9 cellular contexts compared by ENCODE assay signal in the genomic region with DNA sequence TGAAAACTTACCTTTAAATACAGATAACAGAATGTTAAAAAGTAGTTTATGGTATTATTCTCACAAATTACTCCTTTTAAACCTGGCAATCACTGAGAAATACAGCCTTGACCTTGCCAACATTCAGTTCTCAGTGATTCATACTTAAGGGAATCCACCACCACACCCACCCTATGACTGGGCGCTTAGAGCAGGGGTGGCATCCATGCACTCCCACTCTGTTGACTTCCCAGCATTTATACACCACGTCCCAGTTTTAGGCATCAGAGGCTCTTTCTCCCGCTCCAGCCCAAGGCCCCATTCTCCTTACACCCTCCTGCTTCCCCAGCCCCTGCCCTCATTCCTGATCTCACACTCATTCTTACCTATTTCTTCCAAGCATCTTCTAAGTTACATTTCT. TPM values are rescaled to one million over a fixed set of nuclear protein-coding genes. Genes with fewer than 3 reads are reported as not detected.
DNase-seq lines count a peak whose midpoint lies in the region; ATAC-seq and TF ChIP-seq lines count a peak whose summit lies in the region.
"Had no signal": no experiment of that assay in that cellular context is flagged by ENCODE, and none has a peak within 500 bp of the region (broad histone marks: within the 10 kb centered on the region; RNA-seq: fewer than 3 reads in every experiment).

No MANE protein-coding gene starts in this region.

- no peaks in the 10 kb centered on the region for H3K9me3 ChIP-seq in IMR-90 (ENCODE audit: control insufficient read depth, insufficient read depth, low read length)
- no peaks in the 10 kb centered on the region for H3K9me3 ChIP-seq in muscle layer of duodenum (ENCODE audit: control insufficient read depth in 1 of 2, low read length in 2 of 2)
- H3K9me3 ChIP-seq in effector memory CD4-positive, alpha-beta T cell (ENCODE audit: control insufficient read depth, low read length), result no peaks in the 10 kb centered on the region

- dilution Hi-C loops in IMR-90 (cut with HindIII; ENCODE audit: low sequenced_read_pairs, unreplicated experiment), result no loop called here

- H3K4me3 ChIP-seq in IMR-90 (ENCODE audit: insufficient read depth, low read depth, low read length), result no peak overlapping the region
- H3K4me3 ChIP-seq in choroid plexus epithelial cell (ENCODE audit: low read depth, low read length), result no peak overlapping the region
- H3K4me3 ChIP-seq in muscle layer of duodenum (ENCODE audit: low read depth in 1 of 2, low read length in 2 of 2), result no peak overlapping the region
- H3K4me3 ChIP-seq in effector memory CD4-positive, alpha-beta T cell (ENCODE audit: insufficient read depth, low read depth, low read length, poor library complexity, severe bottlenecking), result no peak overlapping the region

- H4K8ac ChIP-seq in IMR-90 (ENCODE audit: low read depth in 2 of 2, low read length in 2 of 2), result peak overlapping the region; percentile 17 to 86

- H3K9ac ChIP-seq in IMR-90 (ENCODE audit: low read depth, low read length), result peak overlapping the region; percentile 31; the same call in 1 of the 2 replicates

- peak; percentile 64; the same call in 1 of the 2 replicates for TF ChIP-seq POLR2A in IMR-90 (IDR thresholded peaks at IDR 0.05; ENCODE audit: low read depth, low read length)

- H3K36me3 ChIP-seq in IMR-90 (ENCODE audit: control insufficient read depth, insufficient read depth, low read length) (0 out of 2 replicates have a peak, but pooled peaks cover 2% of the 10 kb centered on the region), muscle layer of duodenum (ENCODE audit: control insufficient read depth in 1 of 2, insufficient read depth in 2 of 2, low read length in 2 of 2) (peaks cover 4 to 12% of the 10 kb centered on the region in 2 donors)
- peaks cover 7% of the 10 kb centered on the region for H3K36me3 ChIP-seq in effector memory CD4-positive, alpha-beta T cell (ENCODE audit: control insufficient read depth, insufficient read depth, low read length)

- H4K20me1 ChIP-seq in IMR-90 (ENCODE audit: insufficient read depth, low read length), result no peaks in the 10 kb centered on the region

- peak overlapping the region; percentile 92 for H3K4ac ChIP-seq in IMR-90 (ENCODE audit: low read depth, low read length)

- TF ChIP-seq CTCF in IMR-90 (conservative IDR thresholded peaks at IDR 0.05; ENCODE audit: low read depth, low read length), result no peak
- TF ChIP-seq CTCF in choroid plexus epithelial cell (conservative IDR thresholded peaks at IDR 0.05; ENCODE audit: low read depth, low read length), result no peak

- peak overlapping the region; percentile 79 for H4K5ac ChIP-seq in IMR-90 (ENCODE audit: low read depth, low read length)

- peak overlapping the region; percentile 25 for H2AFZ ChIP-seq in IMR-90 (replicated peaks; ENCODE audit: low read length, poor library complexity)

- peak overlapping the region; percentile 82; the same call in 1 of the 2 replicates for H3K23ac ChIP-seq in IMR-90 (ENCODE audit: low read depth, low read length)

- peak overlapping the region; percentile 95 for H2BK5ac ChIP-seq in IMR-90 (ENCODE audit: low read depth, low read length, poor library complexity, severe bottlenecking)

- no peak overlapping the region for H2AK9ac ChIP-seq in IMR-90 (replicated peaks; ENCODE audit: low read depth, low read length, poor library complexity)

- H3K4me1 ChIP-seq in IMR-90 (ENCODE audit: control insufficient read depth, insufficient read depth, low read length) (peaks cover 38% of the 10 kb centered on the region), muscle layer of duodenum (ENCODE audit: control insufficient read depth in 1 of 2, insufficient read depth in 2 of 2, low read length in 2 of 2) (peaks cover 34 to 46% of the 10 kb centered on the region in 2 donors)
- H3K4me1 ChIP-seq in effector memory CD4-positive, alpha-beta T cell (ENCODE audit: control insufficient read depth, insufficient read depth, low read length, poor library complexity, severe bottlenecking), result no peaks in the 10 kb centered on the region

- H3K18ac ChIP-seq in IMR-90 (ENCODE audit: low read depth, low read length), result peak overlapping the region; percentile 88

- peaks cover 10 to 73% of the 10 kb centered on the region in 2 experiments for H3K79me1 ChIP-seq in IMR-90 (ENCODE audit: low read depth in 1 of 2, low read length in 2 of 2)

- H2BK20ac ChIP-seq in IMR-90 (ENCODE audit: low read depth, low read length), result peak overlapping the region; percentile 92

- BruUV-seq in IMR-90 (replicated peaks; lab: Mats Ljungman, UMichigan), result no TSS peak

- peak overlapping the region; percentile 43 for H3K4me2 ChIP-seq in IMR-90 (ENCODE audit: low read depth, low read length)

- POLR2A ChIA-PET in IMR-90 (lab: Charles Lee; ENCODE audit: unreplicated experiment), result no interaction called here

- 0 out of 2 replicates have a peak overlapping the region, but pooled peaks have one; percentile 22 for H3K56ac ChIP-seq in IMR-90 (ENCODE audit: extremely low read depth, insufficient read depth, low read length)

- in situ Hi-C loops in IMR-90 (cut with MboI; ENCODE audit: low sequenced_read_pairs), result no loop called here

- ATAC-seq in IMR-90 (ENCODE audit: low read depth), result peak; percentile 9; the same call in 1 of the 2 replicates

- peak overlapping the region; percentile 95 for H2BK120ac ChIP-seq in IMR-90 (ENCODE audit: low read depth, low read length)

- H3K27me3 ChIP-seq in IMR-90 (ENCODE audit: control insufficient read depth, insufficient read depth, low read length), result no peaks in the 10 kb centered on the region
- H3K27me3 ChIP-seq in muscle layer of duodenum (ENCODE audit: low read depth, low read length), result no peaks in the 10 kb centered on the region
- H3K27me3 ChIP-seq in effector memory CD4-positive, alpha-beta T cell (replicated peaks; ENCODE audit: control insufficient read depth, insufficient read depth, low read length, poor library complexity, severe bottlenecking), result no peaks in the 10 kb centered on the region

- no peak for TF ChIP-seq RAD21 in IMR-90 (IDR thresholded peaks at IDR 0.05; ENCODE audit: low read length)

- H4K91ac ChIP-seq in IMR-90 (ENCODE audit: insufficient read depth, low read depth, low read length), result peak overlapping the region; percentile 86

- peak overlapping the region; percentile 89 for H2AK5ac ChIP-seq in IMR-90 (ENCODE audit: low read depth, low read length)

- H3K27ac ChIP-seq in IMR-90 (ENCODE audit: insufficient read depth, low read length), result peak overlapping the region; percentile 90
- H3K27ac ChIP-seq in muscle layer of duodenum (ENCODE audit: low read length), result peak overlapping the region; percentile 87
- no peak overlapping the region for H3K27ac ChIP-seq in effector memory CD4-positive, alpha-beta T cell (ENCODE audit: insufficient read depth, low read length, poor library complexity, severe bottlenecking)

- H3K9me1 ChIP-seq in IMR-90 (ENCODE audit: insufficient read depth, low read length), result peaks cover 31% of the 10 kb centered on the region

- H3K14ac ChIP-seq in IMR-90 (replicated peaks; ENCODE audit: low read depth, low read length), result peak overlapping the region; percentile 79

- peak overlapping the region; percentile 65; the same call in 2 of the 3 replicates for H2BK15ac ChIP-seq in IMR-90 (ENCODE audit: low read depth, low read length)

- CTCF ChIA-PET in IMR-90 (lab: Yijun Ruan, JAX), result interaction anchor here (0.6 kb wide), 1 partner anchor 264 kb away, joined by 4 read pairs; no protein-coding TSS in a partner anchor

- intact Hi-C loops in IMR-90 (cut with micrococcal nuclease), result loop anchor here (5.0 kb wide), 1 partner anchor 532 kb away; no protein-coding TSS in a partner anchor

- DNase-seq in AG08395 (ENCODE audit: low spot score) (peak; percentile 90), IMR-90 (peak; percentile 83), choroid plexus epithelial cell (ENCODE audit: low read depth) (peak; percentile 58), NOMO-1 treated with DMSO at 0.1 percent for 48 hours (lab: John Stamatoyannopoulos, UW; ENCODE audit: unreplicated experiment) (no peak), COLO668 (lab: John Stamatoyannopoulos, UW; ENCODE audit: unreplicated experiment) (no peak), DMS79 treated with DMSO at 0.1 percent for 48 hours (lab: John Stamatoyannopoulos, UW) (no peak)
- no peak for DNase-seq in effector memory CD4-positive, alpha-beta T cell
- DNase-seq: NCI-H146 had no signal

- 14% methylated on average over 2 of the region's 3 CpGs; no CpG with 5 or more reads in 1 of the 2 experiments for WGBS in IMR-90 (ENCODE audit: extremely low coverage in 2 of 2, insufficient read length in 1 of 2), 2 experiments

TF ChIP-seq in IMR-90, 13 proteins besides CTCF, POLR2A, EP300 and RAD21:
- TF ChIP-seq NFE2L2 (IDR thresholded peaks at IDR 0.05; ENCODE audit: low read depth, low read length) (0 out of 2 replicates have a peak, but pooled peaks have one; percentile 33), CHD1 (IDR thresholded peaks at IDR 0.05; ENCODE audit: low read depth, low read length) (no peak), CEBPB (IDR thresholded peaks at IDR 0.05; ENCODE audit: low read depth, low read length) (no peak), BHLHE40 (IDR thresholded peaks at IDR 0.05; ENCODE audit: low read depth, low read length) (0 out of 2 replicates have a peak, but pooled peaks have one; percentile 18), SMC3 (IDR thresholded peaks at IDR 0.05; ENCODE audit: low read depth, low read length) (no peak), MAFK (IDR thresholded peaks at IDR 0.05; ENCODE audit: low read depth, low read length) (no peak), MXI1 (IDR thresholded peaks at IDR 0.05; ENCODE audit: borderline replicate concordance, low read depth, low read length) (no peak), RCOR1 (IDR thresholded peaks at IDR 0.05; ENCODE audit: insufficient replicate concordance, low read length) (peak; percentile 25), FOS (IDR thresholded peaks at IDR 0.05; ENCODE audit: low read depth, low read length) (peak; percentile 71)

RNA-seq across cellular contexts. Expression of gene TRAF3IP2, which starts 16.3 kb away (rescaled TPM):
- 11.7 and 15.2 TPM in 2 replicates for total RNA-seq in IMR-90 (2012; rRNA removed)
- polyA plus RNA-seq in IMR-90 (2012; rRNA removed), result 12.8 and 14.9 TPM in 2 replicates
- polyA plus RNA-seq in IMR-90 (2012; cell fraction: cytosol; rRNA removed), result 12.6 and 14.2 TPM in 2 replicates
- 8.7 and 9.4 TPM in 2 replicates for polyA plus RNA-seq in IMR-90 (2012; cell fraction: nucleus; rRNA removed; ENCODE audit: low replicate concordance)

Comparison
In these comparisons a context has a peak if more than half of its experiments do, and no peak if none do; other contexts are left out.
1. DNase-seq: peak in AG08395 (single experiment), IMR-90 (single experiment) and choroid plexus epithelial cell (single experiment); none in NOMO-1 treated with DMSO at 0.1 percent for 48 hours (single experiment), effector memory CD4-positive, alpha-beta T cell (0 of 3), COLO668 (single experiment) and DMS79 treated with DMSO at 0.1 percent for 48 hours (single experiment).